Comparison of ENCODE assay signal across 1 cellular context in genomic region chr14:21383848-21384493, GRCh38.
TF ChIP-seq lines count a peak whose summit lies in the region.

SUPT16H (minus strand) TSS chr14:21384019; CDS start chr14:21383927, 92 bp downstream.

TF ChIP-seq in HEK293, 187 proteins besides CTCF, POLR2A, EP300 and RAD21 (continued from another document):
- TF ChIP-seq SETDB1 (IDR thresholded peaks at IDR 0.05; ENCODE audit: insufficient read length, low read length) (no peak), ZNF157 (tag by site-specific recombination; IDR thresholded peaks at IDR 0.05) (no peak), ZNF146 (tag by site-specific recombination; IDR thresholded peaks at IDR 0.05) (0 out of 2 replicates have a peak, but pooled peaks have one; percentile 2), MEIS1 (CRISPR knock-in tag; IDR thresholded peaks at IDR 0.05; ENCODE audit: borderline replicate concordance) (no peak), ZNF670 (tag by site-specific recombination; IDR thresholded peaks at IDR 0.05; ENCODE audit: low read depth) (no peak), ZBTB17 (tag by site-specific recombination; IDR thresholded peaks at IDR 0.05) (peak; percentile 74), SCRT2 (tag by site-specific recombination; IDR thresholded peaks at IDR 0.05) (no peak), ZNF639 (tag by site-specific recombination; IDR thresholded peaks at IDR 0.05) (peak; percentile 68), KLF16 (tag by site-specific recombination; IDR thresholded peaks at IDR 0.05) (peak; percentile 55; the same call in 1 of the 2 replicates), PRDM4 (tag by site-specific recombination; IDR thresholded peaks at IDR 0.05) (peak; percentile 100), BCL11A (tag by site-specific recombination; IDR thresholded peaks at IDR 0.05; ENCODE audit: low read depth) (no peak), PATZ1 (tag by site-specific recombination; IDR thresholded peaks at IDR 0.05) (peak; percentile 55), ZEB2 (tag by site-specific recombination; IDR thresholded peaks at IDR 0.05) (peak; percentile 66; the same call in 1 of the 2 replicates), ZBTB20 (tag by site-specific recombination; IDR thresholded peaks at IDR 0.05) (peak; percentile 63; the same call in 1 of the 2 replicates), ZNF600 (tag by site-specific recombination; IDR thresholded peaks at IDR 0.05) (no peak), KLF1 (tag by site-specific recombination; IDR thresholded peaks at IDR 0.05) (peak; percentile 76), ZNF629 (tag by site-specific recombination; IDR thresholded peaks at IDR 0.05) (peak; percentile 82), ZNF677 (tag by site-specific recombination; IDR thresholded peaks at IDR 0.05) (no peak), ZNF837 (tag by site-specific recombination; IDR thresholded peaks at IDR 0.05) (no peak), MYNN (tag by site-specific recombination; IDR thresholded peaks at IDR 0.05; ENCODE audit: borderline replicate concordance) (no peak), ZNF302 (tag by site-specific recombination; IDR thresholded peaks at IDR 0.05; ENCODE audit: low read depth) (no peak), ZNF16 (tag by site-specific recombination; IDR thresholded peaks at IDR 0.05; ENCODE audit: low read depth) (no peak), ZFP37 (tag by site-specific recombination; IDR thresholded peaks at IDR 0.05) (no peak), ZNF580 (tag by site-specific recombination; IDR thresholded peaks at IDR 0.05) (peak; percentile 99), ZNF623 (tag by site-specific recombination; IDR thresholded peaks at IDR 0.05) (peak; percentile 4; the same call in 1 of the 2 replicates), KLF8 (tag by site-specific recombination; IDR thresholded peaks at IDR 0.05) (peak; percentile 91), ZSCAN16 (tag by site-specific recombination; IDR thresholded peaks at IDR 0.05) (no peak), ZNF426 (tag by site-specific recombination; IDR thresholded peaks at IDR 0.05) (no peak), ZXDB (tag by site-specific recombination; IDR thresholded peaks at IDR 0.05) (peak; percentile 97), ZSCAN5A (tag by site-specific recombination; IDR thresholded peaks at IDR 0.05) (0 out of 2 replicates have a peak, but pooled peaks have one; percentile 18), ZNF621 (tag by site-specific recombination; IDR thresholded peaks at IDR 0.05) (no peak), YY2 (tag by site-specific recombination; IDR thresholded peaks at IDR 0.05) (0 out of 2 replicates have a peak, but pooled peaks have one; percentile 5), SP7 (tag by site-specific recombination; IDR thresholded peaks at IDR 0.05) (peak; percentile 74), ZFP69B (tag by site-specific recombination; IDR thresholded peaks at IDR 0.05) (no peak), PRDM10 (tag by site-specific recombination; IDR thresholded peaks at IDR 0.05) (peak; percentile 74), ZNF391 (tag by site-specific recombination; IDR thresholded peaks at IDR 0.05; ENCODE audit: borderline replicate concordance, low read depth) (0 out of 2 replicates have a peak, but pooled peaks have one; percentile 19), KLF7 (tag by site-specific recombination; IDR thresholded peaks at IDR 0.05; ENCODE audit: borderline replicate concordance) (peak; percentile 88; the same call in 1 of the 2 replicates), PRDM6 (tag by site-specific recombination; IDR thresholded peaks at IDR 0.05) (peak; percentile 50; the same call in 1 of the 2 replicates), ZNF416 (tag by site-specific recombination; IDR thresholded peaks at IDR 0.05) (no peak), IKZF3 (tag by site-specific recombination; IDR thresholded peaks at IDR 0.05) (peak; percentile 97), ZNF501 (tag by site-specific recombination; IDR thresholded peaks at IDR 0.05) (0 out of 2 replicates have a peak, but pooled peaks have one; percentile 29), ZNF335 (tag by site-specific recombination; conservative IDR thresholded peaks at IDR 0.05) (peak; percentile 96), ZBTB48 (tag by site-specific recombination; IDR thresholded peaks at IDR 0.05) (peak; percentile 77; the same call in 1 of the 2 replicates), ZBTB26 (tag by site-specific recombination; optimal IDR thresholded peaks at IDR 0.05) (peak; percentile 31), ZNF792 (tag by site-specific recombination; IDR thresholded peaks at IDR 0.05) (no peak), ZNF280D (tag by site-specific recombination; IDR thresholded peaks at IDR 0.05) (no peak), ZNF140 (tag by site-specific recombination; IDR thresholded peaks at IDR 0.05) (no peak), EGR2 (tag by site-specific recombination; IDR thresholded peaks at IDR 0.05; ENCODE audit: low read depth) (peak; percentile 91), ZNF248 (tag by site-specific recombination; IDR thresholded peaks at IDR 0.05) (no peak), ZNF777 (tag by site-specific recombination; IDR thresholded peaks at IDR 0.05; ENCODE audit: borderline replicate concordance) (no peak)
